In genomic region chr9:122130837-122131236, GRCh38 we compare ENCODE assay signal across 20 cellular contexts. TPM values are rescaled to one million over a fixed set of nuclear protein-coding genes. Genes with fewer than 3 reads are reported as not detected.
DNase-seq lines count a peak whose midpoint lies in the region; ATAC-seq and TF ChIP-seq lines count a peak whose summit lies in the region.
"Had no signal": no experiment of that assay in that cellular context is flagged by ENCODE, and none has a peak within 500 bp of the region (broad histone marks: within the 10 kb centered on the region; RNA-seq: fewer than 3 reads in every experiment).

No MANE protein-coding gene starts in this region.

- H3K27ac Mint-ChIP-seq in activated naive CD4-positive, alpha-beta T cell treated with anti-CD3 and anti-CD28 coated beads, Interleukin-2, amount 50 U/mL, for 24 hours: peak overlapping the region; percentile 65
- H3K27ac Mint-ChIP-seq in brain: peak overlapping the region in 3 of 5 experiments; percentile 41 to 69 (median 55)
- H3K27ac Mint-ChIP-seq: CD4-positive, alpha-beta T cell; HFFc6 had no signal

- H3K36me3 ChIP-seq in sigmoid colon: no peaks in the 10 kb centered on the region
- H3K36me3 ChIP-seq: BLaER1, Peyer's patch had no signal

- TF ChIP-seq EP300 in sigmoid colon (IDR thresholded peaks at IDR 0.05): no peak

- no peaks in the 10 kb centered on the region for H3K9me3 ChIP-seq in sigmoid colon
- H3K9me3 ChIP-seq: BLaER1, Peyer's patch had no signal

- H3K4me1 Mint-ChIP-seq in activated naive CD4-positive, alpha-beta T cell treated with anti-CD3 and anti-CD28 coated beads, Interleukin-2, amount 50 U/mL, for 24 hours: peaks cover 19% of the 10 kb centered on the region
- peaks cover 40% of the 10 kb centered on the region for H3K4me1 Mint-ChIP-seq in brain

- peaks cover 0 to 25% (median 25%) of the 10 kb centered on the region in 4 donors for H3K4me1 ChIP-seq in sigmoid colon
- H3K4me1 ChIP-seq: BLaER1 had no signal

- H3K9me3 Mint-ChIP-seq in activated naive CD4-positive, alpha-beta T cell treated with anti-CD3 and anti-CD28 coated beads, Interleukin-2, amount 50 U/mL, for 24 hours: no peaks in the 10 kb centered on the region
- H3K9me3 Mint-ChIP-seq in brain: peaks cover 0 to 3% (median 0%) of the 10 kb centered on the region in 5 experiments
- H3K9me3 Mint-ChIP-seq: CD4-positive, alpha-beta T cell; H9; HFFc6 had no signal

- H3K27me3 Mint-ChIP-seq in activated naive CD4-positive, alpha-beta T cell treated with anti-CD3 and anti-CD28 coated beads, Interleukin-2, amount 50 U/mL, for 24 hours: peaks cover 4% of the 10 kb centered on the region
- peaks cover 54% of the 10 kb centered on the region for H3K27me3 Mint-ChIP-seq in brain

- ATAC-seq in omental fat pad (ENCODE audit: low FRiP score): no peak

- no peaks in the 10 kb centered on the region for H3K36me3 Mint-ChIP-seq in activated naive CD4-positive, alpha-beta T cell treated with anti-CD3 and anti-CD28 coated beads, Interleukin-2, amount 50 U/mL, for 24 hours
- H3K36me3 Mint-ChIP-seq in brain: no peaks in the 10 kb centered on the region

- peak overlapping the region in 3 of 4 donors; percentile 5 to 18 (median 13) for H3K27ac ChIP-seq in sigmoid colon
- H3K27ac ChIP-seq: 22Rv1, BLaER1, Peyer's patch had no signal

- WGBS in sigmoid colon, 2 donors: 76 to 80% methylated on average over 4 of the region's 4 CpGs

- no peak overlapping the region for H3K4me3 Mint-ChIP-seq in activated naive CD4-positive, alpha-beta T cell treated with anti-CD3 and anti-CD28 coated beads, Interleukin-2, amount 50 U/mL, for 24 hours
- H3K4me3 Mint-ChIP-seq in brain: peak overlapping the region in 1 of 5 experiments; percentile 4
- H3K4me3 Mint-ChIP-seq: CD4-positive, alpha-beta T cell; HFFc6 had no signal

- no peak for DNase-seq in activated naive CD4-positive, alpha-beta T cell treated with Interleukin-2 at 50 U/mL for 16 hours
- peak; percentile 6 for DNase-seq in kidney tubule cell (ENCODE audit: low spot score)
- DNase-seq in sigmoid colon: no peak
- DNase-seq in activated CD8-positive, alpha-beta memory T cell treated with anti-CD3 and anti-CD28 coated beads, Interleukin-2, amount 50 U/mL, for 48 hours: no peak
- DNase-seq in omental fat pad (ENCODE audit: low spot score): no peak
- no peak for DNase-seq in stimulated activated CD4-positive, alpha-beta T cell treated with anti-CD3 and anti-CD28 coated beads, Interleukin-15, amount 100 ng/mL, for 24 hours
- DNase-seq: ACHN; CD4-positive, alpha-beta T cell; DMS 273 treated with DMSO at 0.1 percent for 48 hours; HFFc6; Kasumi-1; NCI-H1694 had no signal

- no peak overlapping the region for H3K4me3 ChIP-seq in sigmoid colon
- H3K4me3 ChIP-seq: BLaER1, Peyer's patch had no signal

- intact Hi-C loops in sigmoid colon (cut with DNase I): no loop called here

- TF ChIP-seq POLR2A in sigmoid colon (IDR thresholded peaks at IDR 0.05): no peak

- TF ChIP-seq CTCF in brain (conservative IDR thresholded peaks at IDR 0.05) (no peak), sigmoid colon (IDR thresholded peaks at IDR 0.05) (no peak), omental fat pad (IDR thresholded peaks at IDR 0.05) (no peak)

- peaks cover 0 to 8% (median 0%) of the 10 kb centered on the region in 3 donors for H3K27me3 ChIP-seq in sigmoid colon

RNA-seq across cellular contexts. Expression of gene NDUFA8, which starts 28.7 kb away (rescaled TPM):
- polyA plus RNA-seq in brain (ENCODE audit: insufficient read depth, low read depth, low replicate concordance): 207 TPM
- 100 to 1,000 TPM in 1 of 4 donors, 10 to 100 TPM in 3; 63.9 to 106 (median 88.8) TPM for total RNA-seq in sigmoid colon
- polyA plus RNA-seq in sigmoid colon: 100 to 1,000 TPM in 2 of 3 donors, 10 to 100 TPM in 1; 92.7 to 194 (median 134) TPM
- 10 to 100 TPM; 22.8 to 41.7 (median 30.0) TPM for total RNA-seq in omental fat pad

RNA-seq across cellular contexts. Expression of gene MORN5, which starts 28.9 kb away (rescaled TPM):
- polyA plus RNA-seq in brain (ENCODE audit: insufficient read depth, low read depth, low replicate concordance) (11.9 TPM), sigmoid colon (1 to 10 TPM in 2 of 3 donors, not detected in 1; 2.4 to 5.4 TPM)
- total RNA-seq in sigmoid colon (10 to 100 TPM; 26.5 to 45.7 (median 34.2) TPM), omental fat pad (not detected)
- total RNA-seq: CD4-positive, alpha-beta T cell; H9; HFFc6; MCF 10A; OCI-LY7; Peyer's patch had no signal

RNA-seq across cellular contexts. Expression of gene TTLL11, which starts 37.7 kb away (rescaled TPM):
- polyA plus RNA-seq in brain (ENCODE audit: insufficient read depth, low read depth, low replicate concordance) (8.7 TPM), sigmoid colon (1 to 10 TPM; 4.2 to 7.6 (median 5.6) TPM)
- total RNA-seq in sigmoid colon (10 to 100 TPM; 27.6 to 40.7 (median 30.8) TPM), omental fat pad (10 to 100 TPM in 2 of 4 donors, 1 to 10 TPM in 2; 7.0 to 16.0 (median 10.2) TPM)

Comparison
In these comparisons a context has a peak if more than half of its experiments do, and no peak if none do; other contexts are left out.
1. RNA of gene MORN5, which starts 28.9 kb away (total RNA-seq): 26.5 to 45.7 TPM in sigmoid colon; not detected in omental fat pad; every median in the first group is over 10 times any median in the second.